In the genomic region with DNA sequence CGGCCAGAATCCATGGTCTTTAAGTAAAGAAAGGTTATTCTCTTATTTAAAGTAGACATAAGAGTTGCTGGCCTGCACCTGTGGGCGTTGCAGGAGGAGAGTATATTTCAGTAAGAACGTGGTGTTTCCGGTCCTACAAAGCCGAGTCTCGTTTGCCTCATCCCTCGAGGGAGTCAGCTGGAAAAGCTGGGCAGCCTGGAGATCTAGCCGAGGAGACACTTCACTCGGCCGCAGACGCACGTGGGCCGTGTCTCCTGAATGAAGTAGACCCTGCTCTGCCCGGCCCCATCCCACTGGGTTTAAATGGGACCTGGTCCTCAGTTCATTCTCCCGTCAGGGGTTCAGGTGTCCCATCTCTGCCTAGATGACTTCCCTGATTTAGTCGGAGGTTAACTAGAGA, we compare ENCODE assay signal across 6 cellular contexts. TPM values are rescaled to one million over a fixed set of nuclear protein-coding genes. Genes with fewer than 3 reads are reported as not detected.
"Had no signal": no experiment of that assay in that cellular context is flagged by ENCODE, and none has a peak within 500 bp of the region (broad histone marks: within the 10 kb centered on the region; RNA-seq: fewer than 3 reads in every experiment).

No MANE protein-coding gene starts in this region.

- H3K36me3 ChIP-seq: HAP-1 had no signal

- H3K4me1 ChIP-seq: HAP-1 had no signal

- H3K4me2 ChIP-seq: GM23338 had no signal

- H3K27ac ChIP-seq: HL-60 had no signal

- H3K9me3 ChIP-seq: HAP-1 had no signal

- H3K4me3 ChIP-seq: GM23338, HAP-1 had no signal

- DNase-seq: HFFc6 had no signal

- H2AFZ ChIP-seq: GM23338 had no signal

RNA-seq across cellular contexts. Expression of gene SLC45A1, which starts 14.9 kb away (rescaled TPM):
- total RNA-seq: HepG2, HT1080 had no signal
- polyA plus RNA-seq: HepG2 had no signal
